Comparison of ENCODE assay signal across 9 cellular contexts in genomic region chr19:1016647-1017114, GRCh38. TPM values are rescaled to one million over a fixed set of nuclear protein-coding genes. Genes with fewer than 3 reads are reported as not detected.
DNase-seq lines count a peak whose midpoint lies in the region; ATAC-seq and TF ChIP-seq lines count a peak whose summit lies in the region.
"Had no signal": no experiment of that assay in that cellular context is flagged by ENCODE, and none has a peak within 500 bp of the region (broad histone marks: within the 10 kb centered on the region; RNA-seq: fewer than 3 reads in every experiment).

No MANE protein-coding gene starts in this region.

- DNase-seq in GM06990 (ENCODE audit: extremely low read depth, insufficient read length) (no peak), T-cell (no peak), fibroblast of the aortic adventitia (ENCODE audit: low read depth) (peak; percentile 62), sciatic nerve (ENCODE audit: low spot score) (no peak), GM10248 (ENCODE audit: extremely low spot score) (no peak), NCI-H1436 treated with DMSO at 0.1 percent for 48 hours (lab: John Stamatoyannopoulos, UW) (no peak), nucleus accumbens (lab: John Stamatoyannopoulos, UW) (no peak), WERI-Rb-1 (no peak)
- DNase-seq: NCI-H748 treated with DMSO at 0.1 percent for 48 hours had no signal

- H3K4me3 Mint-ChIP-seq in T-cell, result peak overlapping the region; percentile 13 to 90 (median 31)

- H3K27ac Mint-ChIP-seq in T-cell, result peak overlapping the region in 1 of 2 donors; percentile 52

- peaks cover 28% of the 10 kb centered on the region for H3K36me3 ChIP-seq in GM06990 (ENCODE audit: control insufficient read depth, insufficient read depth, low read length)
- H3K36me3 ChIP-seq in WERI-Rb-1, result peaks cover 46% of the 10 kb centered on the region

- H3K4me3 ChIP-seq in GM06990 (replicated peaks; ENCODE audit: low read depth, low read length) (peak overlapping the region; percentile 45), fibroblast of the aortic adventitia (ENCODE audit: low read depth, low read length) (peak overlapping the region; percentile 28), WERI-Rb-1 (ENCODE audit: low read depth, low read length) (no peak overlapping the region)

- no peaks in the 10 kb centered on the region for H3K9me3 ChIP-seq in WERI-Rb-1 (ENCODE audit: severe bottlenecking)

- H3K27me3 Mint-ChIP-seq in T-cell, result peaks cover 0 to 2% of the 10 kb centered on the region in 2 donors

- H3K27me3 ChIP-seq in GM06990 (replicated peaks; ENCODE audit: control insufficient read depth, insufficient read depth, low read length), result no peaks in the 10 kb centered on the region
- H3K27me3 ChIP-seq in WERI-Rb-1 (ENCODE audit: insufficient read depth, low read depth, severe bottlenecking), result no peaks in the 10 kb centered on the region

- POLR2A ChIA-PET in T-cell (lab: Charles Lee) (interaction anchor here (0.6 to 1.0 kb wide), 2 partner anchors 15 to 211 kb away, joined by 3 to 9 read pairs; no protein-coding TSS in a partner anchor), GM10248 (lab: Yijun Ruan, JAX) (no interaction called here)

- H3K4me1 Mint-ChIP-seq in T-cell, result peaks cover 31 to 54% (median 47%) of the 10 kb centered on the region in 3 donors

- CTCF ChIA-PET in T-cell (lab: Charles Lee) (interaction anchor here in 1 of 2 donors (0.6 kb wide), 1 partner anchor 14 kb away, joined by 3 read pairs; no protein-coding TSS in a partner anchor), GM10248 (lab: Yijun Ruan, JAX) (interaction anchor here (1.0 kb wide), 1 partner anchor 33 kb away, joined by 3 read pairs; the partner anchor contains the start of gene WDR18)

- no peak for ATAC-seq in T-cell (replicated peaks in 1 of 4)
- ATAC-seq in sciatic nerve, result peak; percentile 4

- H3K9me3 Mint-ChIP-seq in T-cell, result no peaks in the 10 kb centered on the region

- TF ChIP-seq CTCF in GM06990 (IDR thresholded peaks at IDR 0.05; ENCODE audit: insufficient read depth, low read length, poor library complexity, severe bottlenecking) (no peak), fibroblast of the aortic adventitia (IDR thresholded peaks at IDR 0.05; ENCODE audit: insufficient read depth, low read length) (no peak), GM10248 (IDR thresholded peaks at IDR 0.05; ENCODE audit: control extremely low read depth, extremely low read depth, low read depth, missing control alignments) (no peak), WERI-Rb-1 (IDR thresholded peaks at IDR 0.05; ENCODE audit: low read depth, low read length) (no peak)

- no peak overlapping the region for H3K27ac ChIP-seq in WERI-Rb-1

- intact Hi-C loops in sciatic nerve (cut with DNase I), result no loop called here

- H3K36me3 Mint-ChIP-seq in T-cell, result no peaks in the 10 kb centered on the region

RNA-seq across cellular contexts. Expression of gene TMEM259, which starts 4.2 kb away (rescaled TPM):
- total RNA-seq in T-cell (100 to 1,000 TPM; 319 to 423 (median 372) TPM), fibroblast of the aortic adventitia (ENCODE audit: low replicate concordance) (44.7 and 49.9 TPM in 2 replicates), sciatic nerve (146 TPM)

RNA-seq across cellular contexts. Expression of gene RNU6-2, which starts 4.6 kb away (rescaled TPM):
- not detected for total RNA-seq in T-cell
- total RNA-seq in fibroblast of the aortic adventitia (ENCODE audit: low replicate concordance), result not detected in 2 replicates
- not detected for total RNA-seq in sciatic nerve

RNA-seq across cellular contexts. Expression of gene CNN2, which starts 9.7 kb away (rescaled TPM):
- total RNA-seq in T-cell (100 to 1,000 TPM; 239 to 385 (median 314) TPM), fibroblast of the aortic adventitia (ENCODE audit: low replicate concordance) (96.0 and 101 TPM in 2 replicates), sciatic nerve (120 TPM)

RNA-seq across cellular contexts. Expression of gene GRIN3B, which starts 16.5 kb away (rescaled TPM):
- total RNA-seq in T-cell (under 1 TPM in 3 of 5 donors, not detected in 2; 0.07 to 0.44 (median 0.09) TPM), fibroblast of the aortic adventitia (ENCODE audit: low replicate concordance) (0.45 and 0.74 TPM in 2 replicates), sciatic nerve (not detected)

RNA-seq across cellular contexts. Expression of gene ABCA7, which starts 23.2 kb away (rescaled TPM):
- total RNA-seq in T-cell (100 to 1,000 TPM; 166 to 217 (median 178) TPM), fibroblast of the aortic adventitia (ENCODE audit: low replicate concordance) (3.5 and 21.6 TPM in 2 replicates), sciatic nerve (17.3 TPM)
